9 cellular contexts compared by ENCODE assay signal in genomic region chr16:66551788-66552287, GRCh38. TPM values are rescaled to one million over a fixed set of nuclear protein-coding genes. Genes with fewer than 3 reads are reported as not detected.
DNase-seq lines count a peak whose midpoint lies in the region; ATAC-seq and TF ChIP-seq lines count a peak whose summit lies in the region.
"Had no signal": no experiment of that assay in that cellular context is flagged by ENCODE, and none has a peak within 500 bp of the region (broad histone marks: within the 10 kb centered on the region; RNA-seq: fewer than 3 reads in every experiment).

No MANE protein-coding gene starts in this region.

- POLR2A ChIA-PET in BJ (lab: Charles Lee), result interaction anchor here (0.5 to 0.6 kb wide), 2 partner anchors 13 to 146 kb away, joined by 3 to 6 read pairs; no protein-coding TSS in a partner anchor

- DNase-seq in BJ (ENCODE audit: low read depth) (no peak), lung (ENCODE audit: low spot score) (no peak), uterus (no peak), DMS79 treated with DMSO at 0.1 percent for 48 hours (lab: John Stamatoyannopoulos, UW) (no peak), iPS-NIHi7 (ENCODE audit: extremely low spot score) (no peak), NCI-H2171 treated with DMSO at 0.1 percent for 48 hours (lab: John Stamatoyannopoulos, UW) (no peak)

- H3K27me3 ChIP-seq in BJ (ENCODE audit: control insufficient read depth, insufficient read depth, low read length), result no peaks in the 10 kb centered on the region
- H3K27me3 ChIP-seq in lung (ENCODE audit: control insufficient read depth, insufficient read depth), result no peaks in the 10 kb centered on the region
- H3K27me3 ChIP-seq in uterus, result no peaks in the 10 kb centered on the region

- TF ChIP-seq POLR2A in uterus (IDR thresholded peaks at IDR 0.05), result no peak

- H3K4me1 ChIP-seq in lung (ENCODE audit: control insufficient read depth in 2 of 2, insufficient read depth in 2 of 2, low read length in 2 of 2) (peaks cover 8 to 15% of the 10 kb centered on the region in 2 donors), uterus (no peaks in the 10 kb centered on the region)

- peak; percentile 4 for ATAC-seq in HG02610 (IDR thresholded peaks at IDR 0.05; ENCODE audit: unreplicated experiment)
- no peak for ATAC-seq in lung (ENCODE audit: insufficient read depth, low FRiP score)

- CTCF ChIA-PET in BJ (lab: Yijun Ruan, JAX), result interaction anchor here (0.7 to 4.1 kb wide), 9 partner anchors 8 to 146 kb away, joined by 3 to 13 read pairs (median 3); partner anchors contain the start of genes CMTM1 and CMTM3

- intact Hi-C loops in uterus (cut with DNase I; ENCODE audit: low total_unique reads), result no loop called here

- 33 to 46% methylated on average over 8 of the region's 8 CpGs for WGBS in lung, 2 donors

- H3K9me3 ChIP-seq in lung (ENCODE audit: control insufficient read depth in 2 of 2, insufficient read depth in 1 of 2, low read length in 1 of 2) (no peaks in the 10 kb centered on the region), uterus (no peaks in the 10 kb centered on the region)

- no peaks in the 10 kb centered on the region; the same call in 1 of the 2 replicates for H3K36me3 ChIP-seq in BJ (ENCODE audit: control insufficient read depth, insufficient read depth, low read length)
- peaks cover 0 to 3% of the 10 kb centered on the region in 2 donors for H3K36me3 ChIP-seq in lung (ENCODE audit: control insufficient read depth in 2 of 2, insufficient read depth in 2 of 2, low read length in 2 of 2)
- H3K36me3 ChIP-seq in uterus, result no peaks in the 10 kb centered on the region

- peak overlapping the region; percentile 60 for H3K4me3 ChIP-seq in BJ (ENCODE audit: low read depth, low read length)
- peak overlapping the region; percentile 65 for H3K4me3 ChIP-seq in lung
- H3K4me3 ChIP-seq in uterus, result peak overlapping the region; percentile 57 to 77

- H3K27ac ChIP-seq in angular gyrus (ENCODE audit: low read depth, low read length) (peak overlapping the region; percentile 99), lung (ENCODE audit: low read depth in 1 of 2, low read length in 1 of 2) (peak overlapping the region; percentile 92 to 98), uterus (peak overlapping the region; percentile 96 to 99)

- TF ChIP-seq CTCF in BJ (IDR thresholded peaks at IDR 0.05; ENCODE audit: insufficient read depth, low read depth, low read length) (no peak), lung (IDR thresholded peaks at IDR 0.05; ENCODE audit: control extremely low read depth, extremely low read depth) (no peak), uterus (IDR thresholded peaks at IDR 0.05) (no peak)

RNA-seq across cellular contexts. Expression of gene CKLF, which starts 0.5 kb away (rescaled TPM):
- polyA plus RNA-seq in BJ (2011; rRNA removed) (60.8 and 66.9 TPM in 2 replicates), lung (100 to 1,000 TPM in 1 of 2 donors, 10 to 100 TPM in 1; 43.1 to 133 TPM)
- 12.4 and 24.9 TPM in 2 replicates for polyA minus RNA-seq in BJ (2011; rRNA and poly(A)+ RNA removed)
- total RNA-seq in lung (10 to 100 TPM; 43.8 to 48.5 TPM), uterus (100 to 1,000 TPM in 1 of 4 donors, 10 to 100 TPM in 3; 31.3 to 118 (median 68.6) TPM)

RNA-seq across cellular contexts. Expression of gene TK2, which starts 1.9 kb away (rescaled TPM):
- polyA plus RNA-seq in BJ (2011; rRNA removed), result 38.9 and 42.7 TPM in 2 replicates
- 28.9 and 35.5 TPM in 2 replicates for polyA minus RNA-seq in BJ (2011; rRNA and poly(A)+ RNA removed)
- total RNA-seq in lung, result 10 to 100 TPM; 33.2 to 37.7 TPM
- 10 to 100 TPM; 13.1 to 16.8 TPM for polyA plus RNA-seq in lung
- 10 to 100 TPM; 13.6 to 52.6 (median 39.2) TPM for total RNA-seq in uterus

RNA-seq across cellular contexts. Expression of gene CMTM1, which starts 14.4 kb away (rescaled TPM):
- polyA plus RNA-seq in BJ (2011; rRNA removed) (2.7 and 3.2 TPM in 2 replicates), lung (1 to 10 TPM in 1 of 2 donors, under 1 TPM in 1; 0.41 to 2.0 TPM)
- polyA minus RNA-seq in BJ (2011; rRNA and poly(A)+ RNA removed), result 2.4 and 3.3 TPM in 2 replicates
- total RNA-seq in lung (1 to 10 TPM; 3.7 to 7.5 TPM), uterus (1 to 10 TPM in 2 of 4 donors, not detected in 2; 5.0 to 5.3 TPM)

RNA-seq across cellular contexts. Expression of gene CMTM2, which starts 27.4 kb away (rescaled TPM):
- polyA plus RNA-seq in BJ (2011; rRNA removed), result not detected in 2 replicates
- not detected in 2 replicates for polyA minus RNA-seq in BJ (2011; rRNA and poly(A)+ RNA removed)
- 1 to 10 TPM; 2.2 to 3.7 TPM for total RNA-seq in lung
- 10 to 100 TPM in 1 of 2 donors, 1 to 10 TPM in 1; 2.0 to 14.1 TPM for polyA plus RNA-seq in lung
- total RNA-seq in uterus, result 1 to 10 TPM in 1 of 4 donors, not detected in 3; 1.2 TPM
- total RNA-seq: myocyte had no signal

RNA-seq across cellular contexts. Expression of gene CMTM3, which starts 52.7 kb away (rescaled TPM):
- polyA plus RNA-seq in BJ (2011; rRNA removed) (31.3 and 35.5 TPM in 2 replicates), lung (10 to 100 TPM; 19.8 to 46.4 TPM)
- 18.1 and 29.0 TPM in 2 replicates for polyA minus RNA-seq in BJ (2011; rRNA and poly(A)+ RNA removed)
- total RNA-seq in lung (10 to 100 TPM; 28.1 to 34.6 TPM), uterus (10 to 100 TPM; 42.6 to 67.9 (median 56.2) TPM)
